In the genomic region with DNA sequence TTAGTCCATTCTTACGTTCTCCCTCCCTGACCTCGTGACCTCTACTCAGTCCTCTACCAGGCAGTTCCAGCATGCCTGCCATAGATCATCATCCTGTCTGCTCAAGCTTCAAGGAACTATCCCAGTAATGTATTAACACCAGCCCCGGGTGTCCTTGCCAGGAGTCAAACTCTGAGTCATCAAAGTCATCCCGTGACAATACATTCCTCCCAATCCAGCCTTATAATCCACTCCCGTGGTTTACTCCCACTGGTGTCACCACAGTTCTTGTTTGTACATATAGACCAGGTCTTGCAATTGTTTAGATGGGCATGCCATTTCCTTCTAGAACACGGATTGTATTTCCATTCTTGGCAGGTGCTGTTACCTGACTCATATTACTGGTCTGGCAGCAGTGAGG, we compare ENCODE assay signal across 17 cellular contexts.
DNase-seq lines count a peak whose midpoint lies in the region; FAIRE-seq and TF ChIP-seq lines count a peak whose summit lies in the region.
"Had no signal": no experiment of that assay in that cellular context is flagged by ENCODE, and none has a peak within 500 bp of the region (broad histone marks: within the 10 kb centered on the region; RNA-seq: fewer than 3 reads in every experiment).

No MANE protein-coding gene starts in this region.

- H3K23ac ChIP-seq in mesendoderm (ENCODE audit: low read length) = no peak overlapping the region

- H2AK5ac ChIP-seq in mesendoderm (ENCODE audit: low read length) = no peak overlapping the region

- H2BK5ac ChIP-seq in mesendoderm (ENCODE audit: low read length) = no peak overlapping the region

- TF ChIP-seq CTCF in stomach (IDR thresholded peaks at IDR 0.05) (no peak), colonic mucosa (IDR thresholded peaks at IDR 0.05) (no peak)

- H4K8ac ChIP-seq in mesendoderm (ENCODE audit: low read depth, low read length) = no peak overlapping the region

- no peak overlapping the region for H3K4ac ChIP-seq in mesendoderm (ENCODE audit: low read depth, low read length)

- WGBS in mesendoderm (ENCODE audit: extremely low coverage, insufficient coverage, low lambda C conversion rate) = no CpG with 5 or more reads among the region's 6 CpGs
- 53 to 62% (median 55%) methylated on average over 6 of the region's 6 CpGs for WGBS in stomach, 5 donors

- no peak overlapping the region for H2BK15ac ChIP-seq in mesendoderm (replicated peaks; ENCODE audit: low read depth)

- no peaks in the 10 kb centered on the region for H3K79me1 ChIP-seq in mesendoderm (ENCODE audit: low read length)

- no peak overlapping the region for H3K9ac ChIP-seq in mesendoderm (ENCODE audit: low read length)
- no peak overlapping the region for H3K9ac ChIP-seq in colonic mucosa (ENCODE audit: low read depth in 2 of 2, low read length in 2 of 2)

- no peak overlapping the region for H3K56ac ChIP-seq in mesendoderm (ENCODE audit: low read length)

- H3K27me3 ChIP-seq in mesendoderm (ENCODE audit: insufficient read depth, low read length, poor library complexity) = no peaks in the 10 kb centered on the region
- H3K27me3 ChIP-seq in stomach = no peaks in the 10 kb centered on the region
- H3K27me3 ChIP-seq in colonic mucosa = no peaks in the 10 kb centered on the region
- H3K27me3 ChIP-seq: ovary had no signal

- no peak overlapping the region for H4K5ac ChIP-seq in mesendoderm (ENCODE audit: low read length)

- H3K4me3 ChIP-seq in mesendoderm (ENCODE audit: low read length) = no peak overlapping the region
- no peak overlapping the region for H3K4me3 ChIP-seq in stomach
- no peak overlapping the region for H3K4me3 ChIP-seq in colonic mucosa
- H3K4me3 ChIP-seq: ovary had no signal

- H2BK120ac ChIP-seq in mesendoderm (ENCODE audit: low read depth, low read length) = no peak overlapping the region

- H3K27ac ChIP-seq in mesendoderm (ENCODE audit: low read depth, low read length) (no peak overlapping the region), stomach (no peak overlapping the region), colonic mucosa (no peak overlapping the region)
- H3K27ac ChIP-seq: ovary had no signal

- no peaks in the 10 kb centered on the region for H3K79me2 ChIP-seq in mesendoderm (ENCODE audit: control insufficient read depth, insufficient read depth, low read length)

- no peak for TF ChIP-seq POLR2A in stomach (IDR thresholded peaks at IDR 0.05)

- TF ChIP-seq EP300 in stomach (IDR thresholded peaks at IDR 0.05) = no peak

- no peak for FAIRE-seq in GM19239 (lab: Jason Lieb, UNC)

- DNase-seq in EH (ENCODE audit: low read depth) (peak; percentile 61), M059J (ENCODE audit: low read depth) (peak; percentile 75), dermis blood vessel endothelial cell (peak; percentile 0), mesendoderm (peak; percentile 61), cerebellum (ENCODE audit: low spot score) (no peak), GM19239 (ENCODE audit: insufficient read length, low spot score) (no peak), stomach (no peak), colonic mucosa (no peak)
- DNase-seq: activated CD8-positive, alpha-beta T cell treated with anti-CD3 and anti-CD28 coated beads for 36 hours; CD4-positive, CD25-positive, alpha-beta regulatory T cell; cerebellar nuclear complex; GOT3; NCI-H1694 treated with DMSO at 0.1 percent for 48 hours; ovary; stimulated activated CD4-positive, alpha-beta T cell treated with anti-CD3 and anti-CD28 coated beads, Interleukin-2, amount 100 ng/mL, for 24 hours; stimulated activated naive CD4-positive, alpha-beta T cell treated with Interleukin-2 at 50 U/mL for 16 hours; T-helper 2 cell had no signal

- H3K9me3 ChIP-seq in stomach = no peaks in the 10 kb centered on the region
- H3K9me3 ChIP-seq in colonic mucosa = no peaks in the 10 kb centered on the region
- H3K9me3 ChIP-seq: ovary had no signal

- H3K4me1 ChIP-seq in mesendoderm (ENCODE audit: control insufficient read depth, low read depth, low read length) = no peaks in the 10 kb centered on the region
- no peaks in the 10 kb centered on the region for H3K4me1 ChIP-seq in stomach
- no peaks in the 10 kb centered on the region for H3K4me1 ChIP-seq in colonic mucosa

- intact Hi-C loops in stomach (cut with DNase I; ENCODE audit: low total_unique reads) = no loop called here
- intact Hi-C loops in colonic mucosa (cut with DNase I) = no loop called here

- H3K36me3 ChIP-seq in mesendoderm (ENCODE audit: control insufficient read depth, insufficient read depth, low read length) (no peaks in the 10 kb centered on the region), stomach (no peaks in the 10 kb centered on the region), colonic mucosa (no peaks in the 10 kb centered on the region)
- H3K36me3 ChIP-seq: ovary had no signal

- no peak overlapping the region for H3K18ac ChIP-seq in mesendoderm (ENCODE audit: low read length)

- no peak overlapping the region for H3K4me2 ChIP-seq in mesendoderm (ENCODE audit: low read length)

Comparison
In these comparisons a context has a peak if more than half of its experiments do, and no peak if none do; other contexts are left out.
1. DNase-seq: peak in EH (single experiment), M059J (single experiment), dermis blood vessel endothelial cell (single experiment) and mesendoderm (single experiment); none in cerebellum (single experiment), GM19239 (single experiment), stomach (single experiment) and colonic mucosa (single experiment).